In genomic region chr15:78974272-78974918, GRCh38 we compare ENCODE assay signal across 2 cellular contexts.
A peak's percentile ranks its signal among the peaks of the same experiment; 100 is the strongest.
TF ChIP-seq lines count a peak whose summit lies in the region.

No MANE protein-coding gene starts in this region.

TF ChIP-seq in HepG2, 621 proteins besides CTCF, POLR2A, EP300 and RAD21:
- no peak for TF ChIP-seq AHR (CRISPR knock-in tag; IDR thresholded peaks at IDR 0.05)
- TF ChIP-seq ZNF768 (CRISPR knock-in tag; IDR thresholded peaks at IDR 0.05), result peak; percentile 95
- 0 out of 2 replicates have a peak, but pooled peaks have one; percentile 24 for TF ChIP-seq ZMYM3 (CRISPR knock-in tag; IDR thresholded peaks at IDR 0.05)
- TF ChIP-seq, protein P1, sequence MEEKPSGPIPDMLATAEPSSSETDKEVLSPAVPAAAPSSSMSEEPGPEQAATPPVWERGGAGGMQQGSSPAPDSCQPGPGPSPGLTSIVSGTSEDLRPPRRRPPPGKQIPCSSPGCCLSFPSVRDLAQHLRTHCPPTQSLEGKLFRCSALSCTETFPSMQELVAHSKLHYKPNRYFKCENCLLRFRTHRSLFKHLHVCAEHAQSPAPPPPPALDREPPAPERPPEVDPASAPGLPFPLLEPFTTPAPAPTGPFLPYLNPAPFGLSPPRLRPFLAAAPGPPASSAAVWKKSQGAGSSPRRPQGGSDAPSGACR (CRISPR knock-in tag; IDR thresholded peaks at IDR 0.05), result no peak
- TF ChIP-seq ZBTB26 (CRISPR knock-in tag; IDR thresholded peaks at IDR 0.05; ENCODE audit: borderline replicate concordance), result no peak
- no peak for TF ChIP-seq CSRNP2 (CRISPR knock-in tag; conservative IDR thresholded peaks at IDR 0.05; ENCODE audit: low read depth)
- no peak for TF ChIP-seq WIZ (CRISPR knock-in tag; IDR thresholded peaks at IDR 0.05)
- no peak for TF ChIP-seq ZNF543 (CRISPR knock-in tag; IDR thresholded peaks at IDR 0.05)
- TF ChIP-seq RARG (CRISPR knock-in tag; IDR thresholded peaks at IDR 0.05; ENCODE audit: low read depth), result no peak
- TF ChIP-seq ZNF432 (CRISPR knock-in tag; IDR thresholded peaks at IDR 0.05; ENCODE audit: borderline replicate concordance), result no peak

TF ChIP-seq in K562, 482 proteins besides CTCF, POLR2A, EP300 and RAD21:
- no peak for TF ChIP-seq NR2C1 (IDR thresholded peaks at IDR 0.05)
- TF ChIP-seq NR2C1 (tag; IDR thresholded peaks at IDR 0.05), result no peak
- TF ChIP-seq CCNT2 (IDR thresholded peaks at IDR 0.05; ENCODE audit: borderline replicate concordance, extremely low read depth, insufficient read length, low read depth, low read length), result no peak
- TF ChIP-seq ZNF239 (CRISPR knock-in tag; IDR thresholded peaks at IDR 0.05), result no peak
- TF ChIP-seq ZNF274 (IDR thresholded peaks at IDR 0.05; ENCODE audit: borderline replicate concordance, low read depth, low read length), result no peak
- no peak for TF ChIP-seq POLR3G (IDR thresholded peaks at IDR 0.05; ENCODE audit: extremely low read depth, insufficient read length, insufficient replicate concordance)
- TF ChIP-seq, protein P2, sequence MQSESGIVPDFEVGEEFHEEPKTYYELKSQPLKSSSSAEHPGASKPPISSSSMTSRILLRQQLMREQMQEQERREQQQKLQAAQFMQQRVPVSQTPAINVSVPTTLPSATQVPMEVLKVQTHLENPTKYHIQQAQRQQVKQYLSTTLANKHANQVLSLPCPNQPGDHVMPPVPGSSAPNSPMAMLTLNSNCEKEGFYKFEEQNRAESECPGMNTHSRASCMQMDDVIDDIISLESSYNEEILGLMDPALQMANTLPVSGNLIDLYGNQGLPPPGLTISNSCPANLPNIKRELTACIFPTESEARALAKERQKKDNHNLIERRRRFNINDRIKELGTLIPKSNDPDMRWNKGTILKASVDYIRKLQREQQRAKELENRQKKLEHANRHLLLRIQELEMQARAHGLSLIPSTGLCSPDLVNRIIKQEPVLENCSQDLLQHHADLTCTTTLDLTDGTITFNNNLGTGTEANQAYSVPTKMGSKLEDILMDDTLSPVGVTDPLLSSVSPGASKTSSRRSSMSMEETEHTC (IDR thresholded peaks at IDR 0.05), result no peak
- no peak for TF ChIP-seq SAFB2 (IDR thresholded peaks at IDR 0.05; ENCODE audit: borderline replicate concordance, low read depth, low read length, severe bottlenecking)
- TF ChIP-seq ZFP36 (IDR thresholded peaks at IDR 0.05; ENCODE audit: low read depth, low read length, partially characterized antibody), result peak; percentile 64
- TF ChIP-seq, protein P3, sequence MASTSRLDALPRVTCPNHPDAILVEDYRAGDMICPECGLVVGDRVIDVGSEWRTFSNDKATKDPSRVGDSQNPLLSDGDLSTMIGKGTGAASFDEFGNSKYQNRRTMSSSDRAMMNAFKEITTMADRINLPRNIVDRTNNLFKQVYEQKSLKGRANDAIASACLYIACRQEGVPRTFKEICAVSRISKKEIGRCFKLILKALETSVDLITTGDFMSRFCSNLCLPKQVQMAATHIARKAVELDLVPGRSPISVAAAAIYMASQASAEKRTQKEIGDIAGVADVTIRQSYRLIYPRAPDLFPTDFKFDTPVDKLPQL (IDR thresholded peaks at IDR 0.05; ENCODE audit: extremely low read depth, insufficient read length), result no peak
- TF ChIP-seq KDM1A (IDR thresholded peaks at IDR 0.05), result 0 out of 4 replicates have a peak, but pooled peaks of 1 of the 2 experiments have one; percentile 11
- TF ChIP-seq, protein P4, sequence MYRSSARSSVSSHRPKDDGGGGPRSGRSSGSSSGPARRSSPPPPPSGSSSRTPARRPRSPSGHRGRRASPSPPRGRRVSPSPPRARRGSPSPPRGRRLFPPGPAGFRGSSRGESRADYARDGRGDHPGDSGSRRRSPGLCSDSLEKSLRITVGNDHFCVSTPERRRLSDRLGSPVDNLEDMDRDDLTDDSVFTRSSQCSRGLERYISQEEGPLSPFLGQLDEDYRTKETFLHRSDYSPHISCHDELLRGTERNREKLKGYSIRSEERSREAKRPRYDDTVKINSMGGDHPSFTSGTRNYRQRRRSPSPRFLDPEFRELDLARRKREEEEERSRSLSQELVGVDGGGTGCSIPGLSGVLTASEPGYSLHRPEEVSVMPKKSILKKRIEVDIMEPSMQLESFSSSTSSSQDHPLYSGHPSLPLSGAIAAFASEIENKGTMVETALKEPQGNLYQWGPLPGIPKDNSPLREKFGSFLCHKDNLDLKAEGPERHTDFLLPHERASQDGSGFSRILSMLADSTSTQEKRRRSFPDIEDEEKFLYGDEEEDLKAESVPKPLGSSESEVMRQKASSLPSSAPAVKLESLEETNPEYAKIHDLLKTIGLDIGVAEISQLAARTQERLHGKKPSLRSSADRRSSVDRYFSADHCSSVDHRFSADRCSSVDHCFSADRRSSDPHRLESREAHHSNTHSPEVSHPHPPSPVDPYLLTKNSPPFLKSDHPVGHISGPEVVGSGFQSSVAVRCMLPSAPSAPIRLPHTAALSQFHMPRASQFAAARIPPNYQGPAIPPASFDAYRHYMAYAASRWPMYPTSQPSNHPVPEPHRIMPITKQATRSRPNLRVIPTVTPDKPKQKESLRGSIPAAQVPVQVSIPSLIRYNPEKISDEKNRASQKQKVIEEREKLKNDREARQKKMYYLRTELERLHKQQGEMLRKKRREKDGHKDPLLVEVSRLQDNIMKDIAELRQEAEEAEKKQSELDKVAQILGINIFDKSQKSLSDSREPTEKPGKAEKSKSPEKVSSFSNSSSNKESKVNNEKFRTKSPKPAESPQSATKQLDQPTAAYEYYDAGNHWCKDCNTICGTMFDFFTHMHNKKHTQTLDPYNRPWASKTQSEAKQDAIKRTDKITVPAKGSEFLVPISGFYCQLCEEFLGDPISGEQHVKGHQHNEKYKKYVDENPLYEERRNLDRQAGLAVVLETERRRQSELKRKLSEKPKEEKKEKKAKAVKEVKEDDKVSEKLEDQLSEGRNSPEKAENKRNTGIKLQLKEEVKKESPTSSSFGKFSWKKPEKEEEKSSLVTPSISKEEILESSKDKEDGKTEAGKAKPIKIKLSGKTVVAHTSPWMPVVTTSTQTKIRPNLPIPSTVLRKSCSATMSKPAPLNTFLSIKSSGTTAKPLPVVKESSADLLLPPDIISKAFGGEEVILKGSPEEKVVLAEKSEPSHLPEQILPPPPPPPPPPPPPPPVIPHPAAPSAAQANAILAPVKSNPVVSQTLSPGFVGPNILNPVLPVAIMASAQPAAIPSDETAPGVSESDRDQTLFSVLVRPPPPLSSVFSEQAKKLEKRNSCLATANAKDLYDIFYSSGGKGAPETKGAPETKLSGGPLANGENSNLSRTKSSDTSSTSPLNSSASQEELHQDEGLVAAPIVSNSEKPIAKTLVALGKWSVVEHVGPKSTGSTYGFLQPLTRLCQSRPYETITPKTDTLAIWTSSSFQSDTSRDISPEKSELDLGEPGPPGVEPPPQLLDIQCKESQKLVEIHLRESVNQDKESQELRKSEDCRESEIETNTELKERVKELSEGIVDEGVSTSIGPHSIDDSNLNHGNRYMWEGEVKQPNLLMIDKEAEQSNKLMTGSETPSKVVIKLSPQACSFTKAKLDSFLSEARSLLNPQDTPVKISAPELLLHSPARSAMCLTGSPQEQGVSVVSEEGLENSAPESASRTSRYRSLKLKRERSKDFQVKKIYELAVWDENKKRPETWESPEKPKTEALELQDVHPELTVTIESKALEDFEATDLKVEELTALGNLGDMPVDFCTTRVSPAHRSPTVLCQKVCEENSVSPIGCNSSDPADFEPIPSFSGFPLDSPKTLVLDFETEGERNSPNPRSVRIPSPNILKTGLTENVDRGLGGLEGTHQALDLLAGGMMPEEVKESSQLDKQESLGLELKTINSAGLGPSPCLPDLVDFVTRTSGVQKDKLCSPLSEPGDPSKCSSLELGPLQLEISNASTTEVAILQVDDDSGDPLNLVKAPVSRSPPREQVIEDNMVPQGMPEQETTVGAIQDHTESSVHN (IDR thresholded peaks at IDR 0.05; ENCODE audit: borderline replicate concordance in 1 of 2, low read depth in 1 of 2), result no peak
- peak; percentile 52; the same call in 1 of the 2 replicates for TF ChIP-seq BCOR (IDR thresholded peaks at IDR 0.05)
- no peak for TF ChIP-seq ILF3 (IDR thresholded peaks at IDR 0.05; ENCODE audit: borderline replicate concordance)
- no peak for TF ChIP-seq ZNF408 (CRISPR knock-in tag; IDR thresholded peaks at IDR 0.05; ENCODE audit: low read depth)
- TF ChIP-seq RBM25 (IDR thresholded peaks at IDR 0.05; ENCODE audit: low read depth, low read length, severe bottlenecking), result peak; percentile 59
- no peak for TF ChIP-seq SNRNP70 (optimal IDR thresholded peaks at IDR 0.05; ENCODE audit: low read depth, low read length)
- no peak for TF ChIP-seq ZNF589 (CRISPR knock-in tag; IDR thresholded peaks at IDR 0.05; ENCODE audit: low read depth)
- TF ChIP-seq GATAD2B (IDR thresholded peaks at IDR 0.05; ENCODE audit: borderline replicate concordance), result no peak
- TF ChIP-seq HIVEP1 (CRISPR knock-in tag; IDR thresholded peaks at IDR 0.05), result no peak
TF ChIP-seq in K562: peak in this region for 4.
